In the genomic region with DNA sequence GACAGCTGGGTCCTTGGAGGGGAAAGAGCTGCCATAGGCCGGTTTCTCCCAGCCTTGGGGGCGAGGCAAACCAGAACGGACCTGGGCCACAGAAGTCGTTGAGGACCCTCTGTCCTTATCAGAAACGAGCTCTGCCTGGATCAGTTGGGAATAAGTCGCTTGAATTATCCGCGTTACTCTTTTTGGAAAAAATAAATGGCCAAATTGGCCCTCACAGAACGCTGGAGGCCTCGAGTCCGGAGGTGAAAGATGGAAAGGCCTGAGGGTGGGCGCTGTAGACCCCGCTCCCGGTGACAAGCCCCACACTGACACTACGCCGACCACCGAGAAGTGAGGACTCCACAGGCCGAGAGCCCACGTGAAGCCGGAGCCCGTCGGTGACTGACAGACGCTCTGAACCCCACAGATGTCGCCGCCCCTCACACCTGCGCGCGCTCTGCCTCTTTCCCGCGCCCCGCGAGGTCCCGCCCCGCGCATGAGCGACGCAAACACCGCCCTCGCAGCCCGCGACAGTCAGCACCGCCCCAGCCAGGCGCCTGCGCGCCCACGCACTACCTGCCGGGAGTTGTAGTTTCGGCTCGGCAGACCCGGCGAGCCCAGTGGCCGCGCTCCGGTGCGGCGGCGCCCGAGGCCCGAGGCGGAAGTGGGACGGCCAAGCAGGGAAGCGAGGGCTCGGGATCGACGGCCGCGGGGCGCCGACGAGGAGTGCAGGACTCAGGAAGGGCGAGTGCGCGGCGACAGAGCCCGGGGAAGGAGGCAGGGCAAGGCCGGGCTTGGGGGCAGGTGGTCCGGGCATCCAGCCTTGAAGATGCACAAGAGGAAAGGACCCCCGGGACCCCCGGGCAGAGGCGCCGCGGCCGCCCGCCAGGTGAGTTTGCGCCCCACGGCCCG, we compare ENCODE assay signal across 2 cellular contexts.
TF ChIP-seq lines count a peak whose summit lies in the region.

A gene (minus strand): TSS at position 484 of the 891 bp plus-strand sequence. CDS start 1,225 bp downstream, outside the sequence.
A gene (plus strand): TSS at position 568 of the 891 bp plus-strand sequence. CDS start 241 bp downstream, at position 809.

TF ChIP-seq in A549, 52 proteins besides CTCF, POLR2A, EP300 and RAD21 (continued from another document):
- TF ChIP-seq, protein P1, sequence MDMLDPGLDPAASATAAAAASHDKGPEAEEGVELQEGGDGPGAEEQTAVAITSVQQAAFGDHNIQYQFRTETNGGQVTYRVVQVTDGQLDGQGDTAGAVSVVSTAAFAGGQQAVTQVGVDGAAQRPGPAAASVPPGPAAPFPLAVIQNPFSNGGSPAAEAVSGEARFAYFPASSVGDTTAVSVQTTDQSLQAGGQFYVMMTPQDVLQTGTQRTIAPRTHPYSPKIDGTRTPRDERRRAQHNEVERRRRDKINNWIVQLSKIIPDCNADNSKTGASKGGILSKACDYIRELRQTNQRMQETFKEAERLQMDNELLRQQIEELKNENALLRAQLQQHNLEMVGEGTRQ (IDR thresholded peaks at IDR 0.05) = no peak
- TF ChIP-seq RNF2 (IDR thresholded peaks at IDR 0.05; ENCODE audit: borderline replicate concordance, low read depth) (0 out of 2 replicates have a peak, but pooled peaks have one; percentile 50), KDM1A (IDR thresholded peaks at IDR 0.05; ENCODE audit: low read depth) (no peak), NFE2L2 (conservative IDR thresholded peaks at IDR 0.05; ENCODE audit: low read length) (no peak), EHF (CRISPR knock-in tag; IDR thresholded peaks at IDR 0.05) (no peak), TP53 (CRISPR knock-in tag; IDR thresholded peaks at IDR 0.05) (no peak), SREBF2 (IDR thresholded peaks at IDR 0.05) (no peak), PHF8 (IDR thresholded peaks at IDR 0.05; ENCODE audit: borderline replicate concordance, low read depth) (peak; percentile 68), BHLHE40 (IDR thresholded peaks at IDR 0.05; ENCODE audit: low read depth, low read length) (no peak), FOSB (CRISPR knock-in tag; IDR thresholded peaks at IDR 0.05) (no peak), TFCP2L1 (CRISPR knock-in tag; IDR thresholded peaks at IDR 0.05) (no peak), KDM5A (IDR thresholded peaks at IDR 0.05) (no peak)
- TF ChIP-seq, protein P2, sequence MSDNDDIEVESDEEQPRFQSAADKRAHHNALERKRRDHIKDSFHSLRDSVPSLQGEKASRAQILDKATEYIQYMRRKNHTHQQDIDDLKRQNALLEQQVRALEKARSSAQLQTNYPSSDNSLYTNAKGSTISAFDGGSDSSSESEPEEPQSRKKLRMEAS (IDR thresholded peaks at IDR 0.05) = peak; percentile 99
- TF ChIP-seq, protein P3, sequence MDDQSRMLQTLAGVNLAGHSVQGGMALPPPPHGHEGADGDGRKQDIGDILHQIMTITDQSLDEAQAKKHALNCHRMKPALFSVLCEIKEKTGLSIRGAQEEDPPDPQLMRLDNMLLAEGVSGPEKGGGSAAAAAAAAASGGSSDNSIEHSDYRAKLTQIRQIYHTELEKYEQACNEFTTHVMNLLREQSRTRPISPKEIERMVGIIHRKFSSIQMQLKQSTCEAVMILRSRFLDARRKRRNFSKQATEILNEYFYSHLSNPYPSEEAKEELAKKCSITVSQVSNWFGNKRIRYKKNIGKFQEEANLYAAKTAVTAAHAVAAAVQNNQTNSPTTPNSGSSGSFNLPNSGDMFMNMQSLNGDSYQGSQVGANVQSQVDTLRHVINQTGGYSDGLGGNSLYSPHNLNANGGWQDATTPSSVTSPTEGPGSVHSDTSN (IDR thresholded peaks at IDR 0.05) = no peak

TF ChIP-seq in WTC11, 78 proteins besides CTCF, POLR2A, EP300 and RAD21 (continued from another document and continues in another):
- TF ChIP-seq, protein P4, sequence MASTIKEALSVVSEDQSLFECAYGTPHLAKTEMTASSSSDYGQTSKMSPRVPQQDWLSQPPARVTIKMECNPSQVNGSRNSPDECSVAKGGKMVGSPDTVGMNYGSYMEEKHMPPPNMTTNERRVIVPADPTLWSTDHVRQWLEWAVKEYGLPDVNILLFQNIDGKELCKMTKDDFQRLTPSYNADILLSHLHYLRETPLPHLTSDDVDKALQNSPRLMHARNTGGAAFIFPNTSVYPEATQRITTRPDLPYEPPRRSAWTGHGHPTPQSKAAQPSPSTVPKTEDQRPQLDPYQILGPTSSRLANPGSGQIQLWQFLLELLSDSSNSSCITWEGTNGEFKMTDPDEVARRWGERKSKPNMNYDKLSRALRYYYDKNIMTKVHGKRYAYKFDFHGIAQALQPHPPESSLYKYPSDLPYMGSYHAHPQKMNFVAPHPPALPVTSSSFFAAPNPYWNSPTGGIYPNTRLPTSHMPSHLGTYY (CRISPR knock-in tag; IDR thresholded peaks at IDR 0.05) = no peak
- TF ChIP-seq FOXP1 (CRISPR knock-in tag; IDR thresholded peaks at IDR 0.05; ENCODE audit: borderline replicate concordance) = peak; percentile 93; the same call in 1 of the 2 replicates
- TF ChIP-seq ETV6 (CRISPR knock-in tag; IDR thresholded peaks at IDR 0.05) = peak; percentile 96
- TF ChIP-seq, protein P5, sequence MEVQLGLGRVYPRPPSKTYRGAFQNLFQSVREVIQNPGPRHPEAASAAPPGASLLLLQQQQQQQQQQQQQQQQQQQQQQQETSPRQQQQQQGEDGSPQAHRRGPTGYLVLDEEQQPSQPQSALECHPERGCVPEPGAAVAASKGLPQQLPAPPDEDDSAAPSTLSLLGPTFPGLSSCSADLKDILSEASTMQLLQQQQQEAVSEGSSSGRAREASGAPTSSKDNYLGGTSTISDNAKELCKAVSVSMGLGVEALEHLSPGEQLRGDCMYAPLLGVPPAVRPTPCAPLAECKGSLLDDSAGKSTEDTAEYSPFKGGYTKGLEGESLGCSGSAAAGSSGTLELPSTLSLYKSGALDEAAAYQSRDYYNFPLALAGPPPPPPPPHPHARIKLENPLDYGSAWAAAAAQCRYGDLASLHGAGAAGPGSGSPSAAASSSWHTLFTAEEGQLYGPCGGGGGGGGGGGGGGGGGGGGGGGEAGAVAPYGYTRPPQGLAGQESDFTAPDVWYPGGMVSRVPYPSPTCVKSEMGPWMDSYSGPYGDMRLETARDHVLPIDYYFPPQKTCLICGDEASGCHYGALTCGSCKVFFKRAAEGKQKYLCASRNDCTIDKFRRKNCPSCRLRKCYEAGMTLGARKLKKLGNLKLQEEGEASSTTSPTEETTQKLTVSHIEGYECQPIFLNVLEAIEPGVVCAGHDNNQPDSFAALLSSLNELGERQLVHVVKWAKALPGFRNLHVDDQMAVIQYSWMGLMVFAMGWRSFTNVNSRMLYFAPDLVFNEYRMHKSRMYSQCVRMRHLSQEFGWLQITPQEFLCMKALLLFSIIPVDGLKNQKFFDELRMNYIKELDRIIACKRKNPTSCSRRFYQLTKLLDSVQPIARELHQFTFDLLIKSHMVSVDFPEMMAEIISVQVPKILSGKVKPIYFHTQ (CRISPR knock-in tag; IDR thresholded peaks at IDR 0.05) = no peak
- TF ChIP-seq PRRX2 (CRISPR knock-in tag; IDR thresholded peaks at IDR 0.05) = no peak
- peak; percentile 70 for TF ChIP-seq GABPB1 (CRISPR knock-in tag; IDR thresholded peaks at IDR 0.05)
- no peak for TF ChIP-seq ZNF396 (CRISPR knock-in tag; IDR thresholded peaks at IDR 0.05; ENCODE audit: borderline replicate concordance)
- TF ChIP-seq JAZF1 (CRISPR knock-in tag; IDR thresholded peaks at IDR 0.05) = no peak
- TF ChIP-seq NFATC4 (CRISPR knock-in tag; IDR thresholded peaks at IDR 0.05) = no peak
- peak; percentile 52 for TF ChIP-seq NFYB (CRISPR knock-in tag; conservative IDR thresholded peaks at IDR 0.05; ENCODE audit: low read depth)
- no peak for TF ChIP-seq ZNF671 (CRISPR knock-in tag; IDR thresholded peaks at IDR 0.05)
- TF ChIP-seq ZNF121 (CRISPR knock-in tag; IDR thresholded peaks at IDR 0.05) = no peak
- no peak for TF ChIP-seq KAT7 (CRISPR knock-in tag; IDR thresholded peaks at IDR 0.05; ENCODE audit: borderline replicate concordance)
- 0 out of 2 replicates have a peak, but pooled peaks have one; percentile 61 for TF ChIP-seq ZNF219 (CRISPR knock-in tag; IDR thresholded peaks at IDR 0.05; ENCODE audit: borderline replicate concordance)
- no peak for TF ChIP-seq NR2C2 (CRISPR knock-in tag; IDR thresholded peaks at IDR 0.05)
- TF ChIP-seq, protein P6, sequence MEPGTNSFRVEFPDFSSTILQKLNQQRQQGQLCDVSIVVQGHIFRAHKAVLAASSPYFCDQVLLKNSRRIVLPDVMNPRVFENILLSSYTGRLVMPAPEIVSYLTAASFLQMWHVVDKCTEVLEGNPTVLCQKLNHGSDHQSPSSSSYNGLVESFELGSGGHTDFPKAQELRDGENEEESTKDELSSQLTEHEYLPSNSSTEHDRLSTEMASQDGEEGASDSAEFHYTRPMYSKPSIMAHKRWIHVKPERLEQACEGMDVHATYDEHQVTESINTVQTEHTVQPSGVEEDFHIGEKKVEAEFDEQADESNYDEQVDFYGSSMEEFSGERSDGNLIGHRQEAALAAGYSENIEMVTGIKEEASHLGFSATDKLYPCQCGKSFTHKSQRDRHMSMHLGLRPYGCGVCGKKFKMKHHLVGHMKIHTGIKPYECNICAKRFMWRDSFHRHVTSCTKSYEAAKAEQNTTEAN (CRISPR knock-in tag; IDR thresholded peaks at IDR 0.05) = peak; percentile 71; the same call in 1 of the 2 replicates
- peak; percentile 94 for TF ChIP-seq ATF1 (CRISPR knock-in tag; IDR thresholded peaks at IDR 0.05)
- peak; percentile 99 for TF ChIP-seq NFE2L1 (CRISPR knock-in tag; IDR thresholded peaks at IDR 0.05)
- TF ChIP-seq, protein P7, sequence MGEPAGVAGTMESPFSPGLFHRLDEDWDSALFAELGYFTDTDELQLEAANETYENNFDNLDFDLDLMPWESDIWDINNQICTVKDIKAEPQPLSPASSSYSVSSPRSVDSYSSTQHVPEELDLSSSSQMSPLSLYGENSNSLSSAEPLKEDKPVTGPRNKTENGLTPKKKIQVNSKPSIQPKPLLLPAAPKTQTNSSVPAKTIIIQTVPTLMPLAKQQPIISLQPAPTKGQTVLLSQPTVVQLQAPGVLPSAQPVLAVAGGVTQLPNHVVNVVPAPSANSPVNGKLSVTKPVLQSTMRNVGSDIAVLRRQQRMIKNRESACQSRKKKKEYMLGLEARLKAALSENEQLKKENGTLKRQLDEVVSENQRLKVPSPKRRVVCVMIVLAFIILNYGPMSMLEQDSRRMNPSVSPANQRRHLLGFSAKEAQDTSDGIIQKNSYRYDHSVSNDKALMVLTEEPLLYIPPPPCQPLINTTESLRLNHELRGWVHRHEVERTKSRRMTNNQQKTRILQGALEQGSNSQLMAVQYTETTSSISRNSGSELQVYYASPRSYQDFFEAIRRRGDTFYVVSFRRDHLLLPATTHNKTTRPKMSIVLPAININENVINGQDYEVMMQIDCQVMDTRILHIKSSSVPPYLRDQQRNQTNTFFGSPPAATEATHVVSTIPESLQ (CRISPR knock-in tag; IDR thresholded peaks at IDR 0.05) = no peak
- peak; percentile 83; the same call in 1 of the 2 replicates for TF ChIP-seq SMAD3 (CRISPR knock-in tag; IDR thresholded peaks at IDR 0.05; ENCODE audit: borderline replicate concordance)
- TF ChIP-seq, protein P8, sequence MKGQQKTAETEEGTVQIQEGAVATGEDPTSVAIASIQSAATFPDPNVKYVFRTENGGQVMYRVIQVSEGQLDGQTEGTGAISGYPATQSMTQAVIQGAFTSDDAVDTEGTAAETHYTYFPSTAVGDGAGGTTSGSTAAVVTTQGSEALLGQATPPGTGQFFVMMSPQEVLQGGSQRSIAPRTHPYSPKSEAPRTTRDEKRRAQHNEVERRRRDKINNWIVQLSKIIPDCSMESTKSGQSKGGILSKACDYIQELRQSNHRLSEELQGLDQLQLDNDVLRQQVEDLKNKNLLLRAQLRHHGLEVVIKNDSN (CRISPR knock-in tag; IDR thresholded peaks at IDR 0.05) = peak; percentile 80
- TF ChIP-seq, protein P9, sequence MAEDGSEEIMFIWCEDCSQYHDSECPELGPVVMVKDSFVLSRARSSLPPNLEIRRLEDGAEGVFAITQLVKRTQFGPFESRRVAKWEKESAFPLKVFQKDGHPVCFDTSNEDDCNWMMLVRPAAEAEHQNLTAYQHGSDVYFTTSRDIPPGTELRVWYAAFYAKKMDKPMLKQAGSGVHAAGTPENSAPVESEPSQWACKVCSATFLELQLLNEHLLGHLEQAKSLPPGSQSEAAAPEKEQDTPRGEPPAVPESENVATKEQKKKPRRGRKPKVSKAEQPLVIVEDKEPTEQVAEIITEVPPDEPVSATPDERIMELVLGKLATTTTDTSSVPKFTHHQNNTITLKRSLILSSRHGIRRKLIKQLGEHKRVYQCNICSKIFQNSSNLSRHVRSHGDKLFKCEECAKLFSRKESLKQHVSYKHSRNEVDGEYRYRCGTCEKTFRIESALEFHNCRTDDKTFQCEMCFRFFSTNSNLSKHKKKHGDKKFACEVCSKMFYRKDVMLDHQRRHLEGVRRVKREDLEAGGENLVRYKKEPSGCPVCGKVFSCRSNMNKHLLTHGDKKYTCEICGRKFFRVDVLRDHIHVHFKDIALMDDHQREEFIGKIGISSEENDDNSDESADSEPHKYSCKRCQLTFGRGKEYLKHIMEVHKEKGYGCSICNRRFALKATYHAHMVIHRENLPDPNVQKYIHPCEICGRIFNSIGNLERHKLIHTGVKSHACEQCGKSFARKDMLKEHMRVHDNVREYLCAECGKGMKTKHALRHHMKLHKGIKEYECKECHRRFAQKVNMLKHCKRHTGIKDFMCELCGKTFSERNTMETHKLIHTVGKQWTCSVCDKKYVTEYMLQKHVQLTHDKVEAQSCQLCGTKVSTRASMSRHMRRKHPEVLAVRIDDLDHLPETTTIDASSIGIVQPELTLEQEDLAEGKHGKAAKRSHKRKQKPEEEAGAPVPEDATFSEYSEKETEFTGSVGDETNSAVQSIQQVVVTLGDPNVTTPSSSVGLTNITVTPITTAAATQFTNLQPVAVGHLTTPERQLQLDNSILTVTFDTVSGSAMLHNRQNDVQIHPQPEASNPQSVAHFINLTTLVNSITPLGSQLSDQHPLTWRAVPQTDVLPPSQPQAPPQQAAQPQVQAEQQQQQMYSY (CRISPR knock-in tag; IDR thresholded peaks at IDR 0.05) = no peak
- TF ChIP-seq, protein P10, sequence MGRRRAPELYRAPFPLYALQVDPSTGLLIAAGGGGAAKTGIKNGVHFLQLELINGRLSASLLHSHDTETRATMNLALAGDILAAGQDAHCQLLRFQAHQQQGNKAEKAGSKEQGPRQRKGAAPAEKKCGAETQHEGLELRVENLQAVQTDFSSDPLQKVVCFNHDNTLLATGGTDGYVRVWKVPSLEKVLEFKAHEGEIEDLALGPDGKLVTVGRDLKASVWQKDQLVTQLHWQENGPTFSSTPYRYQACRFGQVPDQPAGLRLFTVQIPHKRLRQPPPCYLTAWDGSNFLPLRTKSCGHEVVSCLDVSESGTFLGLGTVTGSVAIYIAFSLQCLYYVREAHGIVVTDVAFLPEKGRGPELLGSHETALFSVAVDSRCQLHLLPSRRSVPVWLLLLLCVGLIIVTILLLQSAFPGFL (CRISPR knock-in tag; IDR thresholded peaks at IDR 0.05; ENCODE audit: borderline replicate concordance) = no peak
- TF ChIP-seq, protein P2 (CRISPR knock-in tag; IDR thresholded peaks at IDR 0.05) = peak; percentile 100
- TF ChIP-seq SMAD4 (CRISPR knock-in tag; IDR thresholded peaks at IDR 0.05) = no peak
- TF ChIP-seq, protein P11, sequence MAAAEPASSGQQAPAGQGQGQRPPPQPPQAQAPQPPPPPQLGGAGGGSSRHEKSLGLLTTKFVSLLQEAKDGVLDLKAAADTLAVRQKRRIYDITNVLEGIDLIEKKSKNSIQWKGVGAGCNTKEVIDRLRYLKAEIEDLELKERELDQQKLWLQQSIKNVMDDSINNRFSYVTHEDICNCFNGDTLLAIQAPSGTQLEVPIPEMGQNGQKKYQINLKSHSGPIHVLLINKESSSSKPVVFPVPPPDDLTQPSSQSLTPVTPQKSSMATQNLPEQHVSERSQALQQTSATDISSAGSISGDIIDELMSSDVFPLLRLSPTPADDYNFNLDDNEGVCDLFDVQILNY (CRISPR knock-in tag; IDR thresholded peaks at IDR 0.05) = peak; percentile 100
